In the genomic region with DNA sequence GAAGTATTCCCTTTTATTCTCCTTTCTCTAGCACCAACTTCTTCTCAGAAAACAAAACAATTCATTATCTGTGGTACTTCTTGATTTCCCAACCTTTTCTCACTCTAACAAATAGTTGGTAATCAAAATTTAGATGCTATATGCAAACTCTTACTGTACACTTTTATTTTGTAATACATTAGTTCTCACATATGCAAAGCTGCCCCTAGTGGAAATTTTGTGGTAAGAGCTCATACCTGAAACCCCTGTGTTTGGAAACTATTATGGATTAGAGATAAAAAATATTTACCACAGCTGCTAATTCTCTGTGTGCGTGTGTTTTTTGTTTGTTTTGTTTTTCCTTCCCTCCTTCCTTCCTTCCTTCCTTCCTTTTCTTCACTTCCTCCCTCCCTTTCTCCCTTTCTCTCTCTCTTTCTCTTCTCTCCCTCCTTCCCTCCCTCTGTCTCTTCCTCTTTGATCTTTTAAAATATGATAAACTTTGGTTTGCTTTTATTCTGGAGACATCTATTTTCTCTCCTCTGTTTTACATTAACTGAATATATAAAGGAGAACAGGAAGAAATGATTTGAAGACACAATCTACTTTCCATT, we compare ENCODE assay signal across 11 cellular contexts.
DNase-seq lines count a peak whose midpoint lies in the region; ATAC-seq and TF ChIP-seq lines count a peak whose summit lies in the region.
"Had no signal": no experiment of that assay in that cellular context is flagged by ENCODE, and none has a peak within 500 bp of the region (broad histone marks: within the 10 kb centered on the region; RNA-seq: fewer than 3 reads in every experiment).

No MANE protein-coding gene starts in this region.

- H3K27ac ChIP-seq in breast epithelium (no peak overlapping the region), OCI-LY7 (ENCODE audit: low read depth, low read length, poor library complexity, severe bottlenecking) (no peak overlapping the region), ovary (no peak overlapping the region)
- H3K27ac ChIP-seq: vagina had no signal

- no peak overlapping the region for H3K4me3 Mint-ChIP-seq in MCF 10A (ENCODE audit: unreplicated experiment)
- H3K4me3 Mint-ChIP-seq: naive thymus-derived CD4-positive, alpha-beta T cell had no signal

- no peaks in the 10 kb centered on the region for H4K20me1 ChIP-seq in OCI-LY7 (ENCODE audit: insufficient read depth, low read length)

- TF ChIP-seq EP300 in ovary (IDR thresholded peaks at IDR 0.05): no peak

- H3K36me3 ChIP-seq in breast epithelium: no peaks in the 10 kb centered on the region
- no peaks in the 10 kb centered on the region for H3K36me3 ChIP-seq in OCI-LY7 (ENCODE audit: insufficient read depth, low read length)
- no peaks in the 10 kb centered on the region for H3K36me3 ChIP-seq in ovary
- H3K36me3 ChIP-seq: vagina had no signal

- no peak overlapping the region for H2AFZ ChIP-seq in OCI-LY7 (ENCODE audit: low read length)

- WGBS in ovary, 3 donors: 5 to 24% (median 7%) methylated on average over 1 of the region's 1 CpG

- H3K79me2 ChIP-seq in OCI-LY7 (ENCODE audit: insufficient read depth, low read depth, low read length): no peaks in the 10 kb centered on the region

- TF ChIP-seq POLR2A in breast epithelium (IDR thresholded peaks at IDR 0.05) (no peak), ovary (IDR thresholded peaks at IDR 0.05) (no peak)

- H3K9me2 ChIP-seq in OCI-LY7 (ENCODE audit: insufficient read depth, low read length): no peaks in the 10 kb centered on the region

- H3K4me3 ChIP-seq in breast epithelium: no peak overlapping the region
- H3K4me3 ChIP-seq in OCI-LY7 (ENCODE audit: low read depth, low read length, poor library complexity, severe bottlenecking): no peak overlapping the region
- no peak overlapping the region for H3K4me3 ChIP-seq in choroid plexus epithelial cell (ENCODE audit: low read depth, low read length)
- no peak overlapping the region for H3K4me3 ChIP-seq in ovary
- H3K4me3 ChIP-seq: vagina had no signal

- H3K4me1 Mint-ChIP-seq in MCF 10A (ENCODE audit: insufficient read depth, unreplicated experiment): peaks cover 22% of the 10 kb centered on the region
- H3K4me1 Mint-ChIP-seq: naive thymus-derived CD4-positive, alpha-beta T cell had no signal

- no peaks in the 10 kb centered on the region for H3K36me3 Mint-ChIP-seq in MCF 10A (ENCODE audit: insufficient read depth, unreplicated experiment)
- H3K36me3 Mint-ChIP-seq: naive thymus-derived CD4-positive, alpha-beta T cell had no signal

- H3K4me2 ChIP-seq in OCI-LY7 (ENCODE audit: low read length): no peak overlapping the region

- no peak overlapping the region for H3K27ac Mint-ChIP-seq in MCF 10A (ENCODE audit: low read depth, unreplicated experiment)
- H3K27ac Mint-ChIP-seq: naive thymus-derived CD4-positive, alpha-beta T cell had no signal

- intact Hi-C loops in MCF 10A (cut with micrococcal nuclease): loop anchor here (5.0 kb wide), 1 partner anchor 535 kb away; a partner anchor contains a TSS
- intact Hi-C loops in breast epithelium (cut with DNase I; ENCODE audit: low total_unique reads): no loop called here
- intact Hi-C loops in OCI-LY7 (cut with micrococcal nuclease; ENCODE audit: unreplicated experiment): no loop called here
- intact Hi-C loops in ovary (cut with DNase I): no loop called here

- peak; percentile 50 for DNase-seq in MCF 10A (ENCODE audit: unreplicated experiment)
- DNase-seq in breast epithelium (ENCODE audit: low spot score in 2 of 2): no peak
- peak; percentile 27 for DNase-seq in OCI-LY7 (ENCODE audit: low spot score)
- DNase-seq in choroid plexus epithelial cell (ENCODE audit: low read depth): peak; percentile 57
- no peak for DNase-seq in CD1c-positive myeloid dendritic cell (ENCODE audit: extremely low spot score)
- DNase-seq in ovary: no peak
- no peak for DNase-seq in UCSD-AML1 (lab: John Stamatoyannopoulos, UW; ENCODE audit: unreplicated experiment)
- DNase-seq: activated CD4-positive, alpha-beta T cell treated with anti-CD3 and anti-CD28 coated beads, Interleukin-2, amount 50 U/mL, for 1 hour; naive thymus-derived CD4-positive, alpha-beta T cell had no signal

- CTCF ChIA-PET in MCF 10A (lab: Yijun Ruan, JAX): interaction anchor here (0.6 to 0.8 kb wide), 3 partner anchors 10 to 193 kb away, joined by 3 read pairs; no protein-coding TSS in a partner anchor
- CTCF ChIA-PET in OCI-LY7 (lab: Charles Lee; ENCODE audit: unreplicated experiment): no interaction called here

- no peaks in the 10 kb centered on the region for H3K9me3 ChIP-seq in breast epithelium
- H3K9me3 ChIP-seq in OCI-LY7 (ENCODE audit: low read length): no peaks in the 10 kb centered on the region
- no peaks in the 10 kb centered on the region for H3K9me3 ChIP-seq in ovary
- H3K9me3 ChIP-seq: vagina had no signal

- no peaks in the 10 kb centered on the region for H3K9me3 Mint-ChIP-seq in MCF 10A (ENCODE audit: unreplicated experiment)

- H3K4me1 ChIP-seq in breast epithelium (no peaks in the 10 kb centered on the region), OCI-LY7 (ENCODE audit: insufficient read depth, low read length, poor library complexity, severe bottlenecking) (no peaks in the 10 kb centered on the region), ovary (ENCODE audit: insufficient read depth) (no peaks in the 10 kb centered on the region)
- H3K4me1 ChIP-seq: vagina had no signal

- no peaks in the 10 kb centered on the region for H3K27me3 Mint-ChIP-seq in MCF 10A (ENCODE audit: insufficient read depth, unreplicated experiment)
- H3K27me3 Mint-ChIP-seq: naive thymus-derived CD4-positive, alpha-beta T cell had no signal

- H3K27me3 ChIP-seq in breast epithelium: no peaks in the 10 kb centered on the region
- H3K27me3 ChIP-seq in ovary: no peaks in the 10 kb centered on the region
- H3K27me3 ChIP-seq: vagina had no signal

- peak; percentile 55 for TF ChIP-seq CTCF in MCF 10A (IDR thresholded peaks at IDR 0.05; ENCODE audit: unreplicated experiment)
- no peak for TF ChIP-seq CTCF in breast epithelium (IDR thresholded peaks at IDR 0.05)
- peak; percentile 83 for TF ChIP-seq CTCF in OCI-LY7 (conservative IDR thresholded peaks at IDR 0.05; ENCODE audit: low read length)
- peak; percentile 69 for TF ChIP-seq CTCF in choroid plexus epithelial cell (conservative IDR thresholded peaks at IDR 0.05; ENCODE audit: low read depth, low read length)
- no peak for TF ChIP-seq CTCF in ovary (IDR thresholded peaks at IDR 0.05)

- BruUV-seq in MCF 10A (replicated peaks; lab: Mats Ljungman, UMichigan) (no TSS peak), OCI-LY7 (replicated peaks; lab: Mats Ljungman, UMichigan) (no TSS peak)

- ATAC-seq in GM18861 (IDR thresholded peaks at IDR 0.05; ENCODE audit: unreplicated experiment): no peak
- ATAC-seq: naive thymus-derived CD4-positive, alpha-beta T cell had no signal

- POLR2A ChIA-PET in MCF 10A (lab: Yijun Ruan, JAX) (no interaction called here), OCI-LY7 (lab: Charles Lee) (interaction anchor here (0.6 kb wide), 1 partner anchor 1076 kb away, joined by 3 read pairs; no protein-coding TSS in a partner anchor)

Comparison
In these comparisons a context has a peak if more than half of its experiments do, and no peak if none do; other contexts are left out.
1. DNase-seq: peak in MCF 10A (single experiment), OCI-LY7 (single experiment) and choroid plexus epithelial cell (single experiment); none in breast epithelium (0 of 2), CD1c-positive myeloid dendritic cell (single experiment), ovary (0 of 5) and UCSD-AML1 (single experiment).
2. CTCF ChIP-seq: peak in MCF 10A (single experiment), OCI-LY7 (single experiment) and choroid plexus epithelial cell (single experiment); none in breast epithelium (0 of 3) and ovary (0 of 3).